14 cellular contexts compared by ENCODE assay signal in genomic region chr2:33216508-33217182, GRCh38.
DNase-seq lines count a peak whose midpoint lies in the region; ATAC-seq and TF ChIP-seq lines count a peak whose summit lies in the region.
"Had no signal": no experiment of that assay in that cellular context is flagged by ENCODE, and none has a peak within 500 bp of the region (broad histone marks: within the 10 kb centered on the region; RNA-seq: fewer than 3 reads in every experiment).

No MANE protein-coding gene starts in this region.

- H3K27ac ChIP-seq in right cardiac atrium (ENCODE audit: low read length) (peak overlapping the region; percentile 9), sigmoid colon (peak overlapping the region; percentile 16 to 78 (median 68))
- H3K27ac ChIP-seq: KMS-11 had no signal

- H3K4me3 ChIP-seq in right cardiac atrium (ENCODE audit: low read length) (no peak overlapping the region), sigmoid colon (no peak overlapping the region)

- TF ChIP-seq POLR2A in sigmoid colon (IDR thresholded peaks at IDR 0.05) = no peak

- WGBS in right cardiac atrium = 40% methylated on average over 3 of the region's 3 CpGs
- 85 to 94% methylated on average over 3 of the region's 3 CpGs for WGBS in sigmoid colon, 2 donors

- CTCF ChIA-PET in HEK293T (lab: Yijun Ruan, JAX) = no interaction called here
- CTCF ChIA-PET in activated CD4-positive, alpha-beta memory T cell treated with anti-CD3 and anti-CD28 coated beads, Interleukin-2, amount 10 ng/mL, durations not matched to agents 7 days and 5 days (lab: Charles Lee) = no interaction called here

- peaks cover 7% of the 10 kb centered on the region for H3K4me1 Mint-ChIP-seq in activated CD4-positive, alpha-beta memory T cell treated with anti-CD3 and anti-CD28 coated beads, Interleukin-2, amount 10 ng/mL, durations not matched to agents 7 days and 5 days

- no peaks in the 10 kb centered on the region for H3K36me3 Mint-ChIP-seq in activated CD4-positive, alpha-beta memory T cell treated with anti-CD3 and anti-CD28 coated beads, Interleukin-2, amount 10 ng/mL, durations not matched to agents 7 days and 5 days (ENCODE audit: low read depth)
- H3K36me3 Mint-ChIP-seq: activated naive CD8-positive, alpha-beta T cell treated with anti-CD3 and anti-CD28 coated beads for 36 hours had no signal

- TF ChIP-seq EP300 in sigmoid colon (IDR thresholded peaks at IDR 0.05) = no peak

- no peaks in the 10 kb centered on the region for H3K9me3 ChIP-seq in right cardiac atrium (ENCODE audit: control insufficient read depth, low read length)
- no peaks in the 10 kb centered on the region for H3K9me3 ChIP-seq in sigmoid colon

- H3K27ac Mint-ChIP-seq in activated CD4-positive, alpha-beta memory T cell treated with anti-CD3 and anti-CD28 coated beads, Interleukin-2, amount 10 ng/mL, durations not matched to agents 7 days and 5 days = no peak overlapping the region
- H3K27ac Mint-ChIP-seq: activated naive CD8-positive, alpha-beta T cell treated with anti-CD3 and anti-CD28 coated beads for 36 hours had no signal

- intact Hi-C loops in right cardiac atrium (cut with DNase I) (no loop called here), sigmoid colon (cut with DNase I) (no loop called here)

- DNase-seq in C1 segment of cervical spinal cord (lab: John Stamatoyannopoulos, UW) (peak in 8 of 14 donors; percentile 1 to 11 (median 4)), cerebellum (ENCODE audit: low spot score) (peak; percentile 8), right cardiac atrium (peak; percentile 71 to 92 (median 87)), sigmoid colon (peak; percentile 69), kidney glomerular epithelial cell (lab: John Stamatoyannopoulos, UW) (no peak), HEK293T (ENCODE audit: extremely low spot score) (no peak)
- DNase-seq in activated effector memory CD4-positive, alpha-beta T cell treated with Interleukin-2 at 50 U/mL for 16 hours = no peak
- DNase-seq in activated CD4-positive, alpha-beta memory T cell treated with anti-CD3 and anti-CD28 coated beads, Interleukin-2, amount 10 ng/mL, durations not matched to agents 7 days and 5 days = no peak
- DNase-seq: activated CD8-positive, alpha-beta memory T cell treated with anti-CD3 and anti-CD28 coated beads for 24 hours; activated naive CD8-positive, alpha-beta T cell treated with anti-CD3 and anti-CD28 coated beads for 36 hours; H7; retina had no signal

- no peaks in the 10 kb centered on the region for H3K9me3 Mint-ChIP-seq in activated CD4-positive, alpha-beta memory T cell treated with anti-CD3 and anti-CD28 coated beads, Interleukin-2, amount 10 ng/mL, durations not matched to agents 7 days and 5 days
- H3K9me3 Mint-ChIP-seq: activated naive CD8-positive, alpha-beta T cell treated with anti-CD3 and anti-CD28 coated beads for 36 hours had no signal

- no peaks in the 10 kb centered on the region for H3K27me3 ChIP-seq in right cardiac atrium (ENCODE audit: control insufficient read depth, insufficient read depth)
- no peaks in the 10 kb centered on the region for H3K27me3 ChIP-seq in sigmoid colon

- no peaks in the 10 kb centered on the region for H3K36me3 ChIP-seq in sigmoid colon

- H3K27me3 Mint-ChIP-seq in activated CD4-positive, alpha-beta memory T cell treated with anti-CD3 and anti-CD28 coated beads, Interleukin-2, amount 10 ng/mL, durations not matched to agents 7 days and 5 days = peaks cover 20% of the 10 kb centered on the region

- H3K4me3 Mint-ChIP-seq in activated CD4-positive, alpha-beta memory T cell treated with anti-CD3 and anti-CD28 coated beads, Interleukin-2, amount 10 ng/mL, durations not matched to agents 7 days and 5 days = no peak overlapping the region
- H3K4me3 Mint-ChIP-seq: activated naive CD8-positive, alpha-beta T cell treated with anti-CD3 and anti-CD28 coated beads for 36 hours had no signal

- TF ChIP-seq CTCF in sigmoid colon (IDR thresholded peaks at IDR 0.05) = no peak

- POLR2A ChIA-PET in HEK293T (lab: Yijun Ruan, JAX) = no interaction called here
- POLR2A ChIA-PET in activated CD4-positive, alpha-beta memory T cell treated with anti-CD3 and anti-CD28 coated beads, Interleukin-2, amount 10 ng/mL, durations not matched to agents 7 days and 5 days (lab: Charles Lee) = no interaction called here

- H3K4me1 ChIP-seq in right cardiac atrium (ENCODE audit: control insufficient read depth, insufficient read depth, low read length) (peaks cover 15% of the 10 kb centered on the region), sigmoid colon (peaks cover 0 to 70% (median 28%) of the 10 kb centered on the region in 4 donors)

- ATAC-seq in right cardiac atrium = peak; percentile 68 to 88
- ATAC-seq: left colon had no signal

TF ChIP-seq in HEK293T, 16 proteins besides CTCF, POLR2A, EP300 and RAD21:
- TF ChIP-seq SP1 (IDR thresholded peaks at IDR 0.05) = no peak
- TF ChIP-seq HDGF (IDR thresholded peaks at IDR 0.05; ENCODE audit: borderline replicate concordance) = no peak
- TF ChIP-seq CTBP1 (IDR thresholded peaks at IDR 0.05; ENCODE audit: borderline replicate concordance) = no peak
- no peak for TF ChIP-seq ZNF384 (IDR thresholded peaks at IDR 0.05)
- no peak for TF ChIP-seq FOXK2 (IDR thresholded peaks at IDR 0.05)
- no peak for TF ChIP-seq PKNOX1 (IDR thresholded peaks at IDR 0.05)
- TF ChIP-seq BHLHE40 (IDR thresholded peaks at IDR 0.05; ENCODE audit: borderline replicate concordance) = no peak
- TF ChIP-seq FOXM1 (IDR thresholded peaks at IDR 0.05; ENCODE audit: borderline replicate concordance) = no peak
- TF ChIP-seq FOXA1 (IDR thresholded peaks at IDR 0.05) = no peak
- TF ChIP-seq TARDBP (IDR thresholded peaks at IDR 0.05) = no peak
- no peak for TF ChIP-seq NFRKB (IDR thresholded peaks at IDR 0.05)
- no peak for TF ChIP-seq SUZ12 (IDR thresholded peaks at IDR 0.05)
- TF ChIP-seq LEF1 (IDR thresholded peaks at IDR 0.05; ENCODE audit: borderline replicate concordance) = no peak
- TF ChIP-seq L3MBTL2 (conservative IDR thresholded peaks at IDR 0.05) = no peak
- TF ChIP-seq ARNT (IDR thresholded peaks at IDR 0.05) = no peak
- no peak for TF ChIP-seq ELF4 (IDR thresholded peaks at IDR 0.05)

Comparison
In these comparisons a context has a peak if more than half of its experiments do, and no peak if none do; other contexts are left out.
1. DNase-seq: peak in C1 segment of cervical spinal cord (8 of 14), cerebellum (single experiment), right cardiac atrium (3 of 3) and sigmoid colon (single experiment); none in kidney glomerular epithelial cell (single experiment), activated effector memory CD4-positive, alpha-beta T cell treated with Interleukin-2 at 50 U/mL for 16 hours (single experiment), HEK293T (single experiment) and activated CD4-positive, alpha-beta memory T cell treated with anti-CD3 and anti-CD28 coated beads, Interleukin-2, amount 10 ng/mL, durations not matched to agents 7 days and 5 days (single experiment).